12 cellular contexts compared by ENCODE assay signal in genomic region chr17:3962217-3963069, GRCh38. TPM values are rescaled to one million over a fixed set of nuclear protein-coding genes. Genes with fewer than 3 reads are reported as not detected.
A peak's percentile ranks its signal among the peaks of the same experiment; 100 is the strongest.
DNase-seq lines count a peak whose midpoint lies in the region; ATAC-seq and TF ChIP-seq lines count a peak whose summit lies in the region.
"Had no signal": no experiment of that assay in that cellular context is flagged by ENCODE, and none has a peak within 500 bp of the region (broad histone marks: within the 10 kb centered on the region; RNA-seq: fewer than 3 reads in every experiment).

No MANE protein-coding gene starts in this region.

- H3K27me3 ChIP-seq in transverse colon, result no peaks in the 10 kb centered on the region
- H3K27me3 ChIP-seq: ovary had no signal

- TF ChIP-seq EP300 in transverse colon (IDR thresholded peaks at IDR 0.05; ENCODE audit: low read depth), result no peak

- CTCF ChIA-PET in activated naive CD4-positive, alpha-beta T cell treated with anti-CD3 and anti-CD28 coated beads, Interleukin-2, amount 10 ng/mL, durations not matched to agents 7 days and 5 days (lab: Charles Lee), result interaction anchor here (0.6 to 2.8 kb wide), 3 partner anchors 17 to 49 kb away, joined by 3 to 11 read pairs (median 4); no protein-coding TSS in a partner anchor
- CTCF ChIA-PET in T-cell (lab: Charles Lee), result interaction anchor here in 1 of 2 donors (1.0 to 1.3 kb wide), 2 partner anchors 46 to 49 kb away, joined by 3 read pairs; partner anchors contain the start of gene P2RX1

- TF ChIP-seq POLR2A in transverse colon (IDR thresholded peaks at IDR 0.05), result no peak

- in situ Hi-C loops in transverse colon (cut with MboI; ENCODE audit: low pct_ligation_motif_present in 1 of 4, low pct_unique_long_range_greater_than_20kb in 1 of 4, low sequenced_read_pairs in 3 of 4), result no loop called here

- peaks cover 42% of the 10 kb centered on the region for H3K36me3 Mint-ChIP-seq in activated naive CD4-positive, alpha-beta T cell treated with anti-CD3 and anti-CD28 coated beads, Interleukin-2, amount 10 ng/mL, durations not matched to agents 7 days and 5 days
- H3K36me3 Mint-ChIP-seq in T-cell, result peaks cover 2% of the 10 kb centered on the region
- no peaks in the 10 kb centered on the region for H3K36me3 Mint-ChIP-seq in immature natural killer cell

- 61% methylated on average over 11 of the region's 11 CpGs; no CpG with 5 or more reads in 1 of the 2 donors for WGBS in transverse colon (ENCODE audit: low coverage in 1 of 2), 2 donors

- no peak for DNase-seq in activated naive CD4-positive, alpha-beta T cell treated with anti-CD3 and anti-CD28 coated beads, Interleukin-2, amount 10 ng/mL, durations not matched to agents 7 days and 5 days
- DNase-seq in activated naive CD4-positive, alpha-beta T cell treated with Interleukin-2 at 50 U/mL for 16 hours, result no peak
- DNase-seq in T-cell (no peak), immature natural killer cell (no peak), transverse colon (no peak), LoVo (ENCODE audit: low spot score) (no peak)
- DNase-seq: amniotic stem cell, ovary had no signal

- intact Hi-C loops in transverse colon (cut with DNase I; ENCODE audit: low total_unique reads), result no loop called here

- TF ChIP-seq CTCF in transverse colon (IDR thresholded peaks at IDR 0.05), result no peak

- peaks cover 61% of the 10 kb centered on the region for H3K4me1 Mint-ChIP-seq in activated naive CD4-positive, alpha-beta T cell treated with anti-CD3 and anti-CD28 coated beads, Interleukin-2, amount 10 ng/mL, durations not matched to agents 7 days and 5 days
- H3K4me1 Mint-ChIP-seq in T-cell (peaks cover 64 to 73% (median 68%) of the 10 kb centered on the region in 3 donors), immature natural killer cell (peaks cover 65 to 71% of the 10 kb centered on the region in 2 donors)

- H3K27ac ChIP-seq in transverse colon, result peak overlapping the region; percentile 90 to 98 (median 94)
- H3K27ac ChIP-seq: ovary had no signal

- H3K9me3 Mint-ChIP-seq in activated naive CD4-positive, alpha-beta T cell treated with anti-CD3 and anti-CD28 coated beads, Interleukin-2, amount 10 ng/mL, durations not matched to agents 7 days and 5 days, result no peaks in the 10 kb centered on the region
- H3K9me3 Mint-ChIP-seq in T-cell (no peaks in the 10 kb centered on the region), immature natural killer cell (no peaks in the 10 kb centered on the region)

- H3K27me3 Mint-ChIP-seq in activated naive CD4-positive, alpha-beta T cell treated with anti-CD3 and anti-CD28 coated beads, Interleukin-2, amount 10 ng/mL, durations not matched to agents 7 days and 5 days, result peaks cover 6% of the 10 kb centered on the region
- H3K27me3 Mint-ChIP-seq in T-cell (no peaks in the 10 kb centered on the region), immature natural killer cell (ENCODE audit: low read depth in 3 of 3) (peaks cover 0 to 3% (median 0%) of the 10 kb centered on the region in 3 donors)

- H3K27ac Mint-ChIP-seq in activated naive CD4-positive, alpha-beta T cell treated with anti-CD3 and anti-CD28 coated beads, Interleukin-2, amount 10 ng/mL, durations not matched to agents 7 days and 5 days, result peak overlapping the region; percentile 85
- H3K27ac Mint-ChIP-seq in T-cell (peak overlapping the region; percentile 85 to 88), immature natural killer cell (peak overlapping the region; percentile 67 to 92 (median 91))

- H3K36me3 ChIP-seq in transverse colon, result no peaks in the 10 kb centered on the region
- H3K36me3 ChIP-seq: ovary, tibial nerve had no signal

- POLR2A ChIA-PET in T-cell (lab: Charles Lee), result interaction anchor here in 1 of 2 donors (0.6 kb wide), 1 partner anchor 68 kb away, joined by 3 read pairs; no protein-coding TSS in a partner anchor

- ATAC-seq in T-cell (replicated peaks in 1 of 4), result no peak
- ATAC-seq in esophagus mucosa, result no peak
- ATAC-seq in GM19328 (IDR thresholded peaks at IDR 0.05; ENCODE audit: unreplicated experiment), result no peak

- H3K9me3 ChIP-seq in transverse colon, result no peaks in the 10 kb centered on the region
- H3K9me3 ChIP-seq: ovary, tibial nerve had no signal

- H3K4me1 ChIP-seq in transverse colon, result peaks cover 28 to 66% (median 52%) of the 10 kb centered on the region in 4 donors

- H3K4me3 Mint-ChIP-seq in activated naive CD4-positive, alpha-beta T cell treated with anti-CD3 and anti-CD28 coated beads, Interleukin-2, amount 10 ng/mL, durations not matched to agents 7 days and 5 days, result peak overlapping the region; percentile 85
- H3K4me3 Mint-ChIP-seq in T-cell (peak overlapping the region; percentile 80 to 92 (median 85)), immature natural killer cell (peak overlapping the region; percentile 88 to 92 (median 91))

- peak overlapping the region in 1 of 4 donors; percentile 73 for H3K4me3 ChIP-seq in transverse colon

RNA-seq across cellular contexts. Expression of gene ATP2A3, which starts 1.8 kb away (rescaled TPM):
- total RNA-seq in T-cell (100 to 1,000 TPM; 228 to 303 (median 248) TPM), transverse colon (100 to 1,000 TPM; 142 to 300 (median 208) TPM), esophagus mucosa (4.7 TPM)
- polyA plus RNA-seq in immature natural killer cell, result 100 to 1,000 TPM in 1 of 3 donors, 10 to 100 TPM in 2; 29.6 to 116 (median 35.1) TPM

RNA-seq across cellular contexts. Expression of gene P2RX1, which starts 46.2 kb away (rescaled TPM):
- total RNA-seq in T-cell, result 1 to 10 TPM in 3 of 5 donors, under 1 TPM in 2; 0.95 to 3.3 (median 1.2) TPM
- under 1 TPM in 1 of 3 donors, not detected in 2; 0.33 TPM for polyA plus RNA-seq in immature natural killer cell
- total RNA-seq in transverse colon, result 10 to 100 TPM in 1 of 4 donors, 1 to 10 TPM in 2, under 1 TPM in 1; 0.82 to 11.2 (median 7.0) TPM
- 0.68 TPM for total RNA-seq in esophagus mucosa
- total RNA-seq: endothelial cell of umbilical vein had no signal
- polyA plus RNA-seq: endothelial cell of umbilical vein had no signal

Comparison
In these comparisons a context has a peak if more than half of its experiments do, and no peak if none do; other contexts are left out.
1. RNA of gene ATP2A3, which starts 1.8 kb away (total RNA-seq): 142 to 300 TPM in transverse colon and 228 to 303 TPM in T-cell; 4.7 TPM in esophagus mucosa (single experiment); every median in the first group is over 10 times any median in the second.
2. Peak in every context shown above with its lines, with median percentiles within 50 percentile points of each other: H3K27ac Mint-ChIP-seq and H3K4me3 Mint-ChIP-seq.